Comparison of ENCODE assay signal across 12 cellular contexts in genomic region chr6:52522151-52522626, GRCh38. TPM values are rescaled to one million over a fixed set of nuclear protein-coding genes. Genes with fewer than 3 reads are reported as not detected.
DNase-seq lines count a peak whose midpoint lies in the region; ATAC-seq and TF ChIP-seq lines count a peak whose summit lies in the region.
"Had no signal": no experiment of that assay in that cellular context is flagged by ENCODE, and none has a peak within 500 bp of the region (broad histone marks: within the 10 kb centered on the region; RNA-seq: fewer than 3 reads in every experiment).

No MANE protein-coding gene starts in this region.

- intact Hi-C loops in Right ventricle myocardium inferior (cut with DNase I), result no loop called here

- H3K4me3 Mint-ChIP-seq in WTC11, result no peak overlapping the region
- H3K4me3 Mint-ChIP-seq: activated CD4-positive, alpha-beta memory T cell treated with anti-CD3 and anti-CD28 coated beads for 36 hours; CD14-positive monocyte had no signal

- H3K9me3 Mint-ChIP-seq in WTC11, result no peaks in the 10 kb centered on the region
- H3K9me3 Mint-ChIP-seq: activated CD4-positive, alpha-beta memory T cell treated with anti-CD3 and anti-CD28 coated beads for 36 hours had no signal

- peak overlapping the region; percentile 17; the same call in 1 of the 2 replicates for H3K27ac Mint-ChIP-seq in WTC11
- H3K27ac Mint-ChIP-seq: activated CD4-positive, alpha-beta memory T cell treated with anti-CD3 and anti-CD28 coated beads for 36 hours had no signal

- H3K9me3 ChIP-seq in parathyroid adenoma (ENCODE audit: control insufficient read depth, low read length), result no peaks in the 10 kb centered on the region

- H3K79me2 ChIP-seq in parathyroid adenoma, result no peaks in the 10 kb centered on the region

- ATAC-seq in WTC11 (no peak), Right ventricle myocardium inferior (peak; percentile 79), GM18517 (IDR thresholded peaks at IDR 0.05; ENCODE audit: unreplicated experiment) (no peak)

- no peak for TF ChIP-seq CTCF in WTC11 (IDR thresholded peaks at IDR 0.05)
- TF ChIP-seq CTCF in parathyroid adenoma (IDR thresholded peaks at IDR 0.05), result no peak

- H3K27me3 ChIP-seq in parathyroid adenoma (ENCODE audit: control insufficient read depth, insufficient read depth, low read length), result no peaks in the 10 kb centered on the region

- no peaks in the 10 kb centered on the region for H3K36me3 ChIP-seq in parathyroid adenoma (ENCODE audit: control insufficient read depth, insufficient read depth, low read length)

- H3K4me1 Mint-ChIP-seq in WTC11, result peaks cover 40% of the 10 kb centered on the region

- H3K4me2 ChIP-seq in parathyroid adenoma (ENCODE audit: low read length), result no peak overlapping the region

- DNase-seq in AG20443 (ENCODE audit: low spot score) (peak; percentile 86), WTC11 (ENCODE audit: low spot score) (no peak), Right ventricle myocardium inferior (ENCODE audit: missing footprints) (no peak), NCI-H226 (no peak), activated gamma-delta T cell treated with Interleukin-2 at 50 U/mL for 16 hours (no peak), NCI-H1694 (lab: John Stamatoyannopoulos, UW) (no peak)
- DNase-seq: activated CD4-positive, alpha-beta memory T cell treated with anti-CD3 and anti-CD28 coated beads for 36 hours; NCI-H1105; SHP77 treated with DMSO at 0.1 percent for 48 hours had no signal

- CTCF ChIA-PET in WTC11 (lab: Charles Lee), result interaction anchor here (1.4 kb wide), 1 partner anchor 76 kb away, joined by 4 read pairs; no protein-coding TSS in a partner anchor

- no peaks in the 10 kb centered on the region for H3K27me3 Mint-ChIP-seq in WTC11 (ENCODE audit: low read depth)
- H3K27me3 Mint-ChIP-seq: activated CD4-positive, alpha-beta memory T cell treated with anti-CD3 and anti-CD28 coated beads for 36 hours had no signal

- H3K27ac ChIP-seq in parathyroid adenoma, result peak overlapping the region; percentile 6

- no peak overlapping the region for H3K4me3 ChIP-seq in parathyroid adenoma (ENCODE audit: low read depth, low read length)

- peaks cover 13% of the 10 kb centered on the region for H3K4me1 ChIP-seq in parathyroid adenoma

- POLR2A ChIA-PET in WTC11 (lab: Charles Lee), result no interaction called here

- peaks cover 3% of the 10 kb centered on the region; the same call in 1 of the 2 replicates for H3K36me3 Mint-ChIP-seq in WTC11
- H3K36me3 Mint-ChIP-seq: activated CD4-positive, alpha-beta memory T cell treated with anti-CD3 and anti-CD28 coated beads for 36 hours had no signal

- no peak overlapping the region for H3K9ac ChIP-seq in parathyroid adenoma

- peak overlapping the region; percentile 34 for H2AFZ ChIP-seq in parathyroid adenoma

TF ChIP-seq in WTC11, 78 proteins besides CTCF, POLR2A, EP300 and RAD21:
- TF ChIP-seq ZBTB43 (CRISPR knock-in tag; IDR thresholded peaks at IDR 0.05) (no peak), ZNF416 (CRISPR knock-in tag; IDR thresholded peaks at IDR 0.05) (no peak), TEAD1 (CRISPR knock-in tag; IDR thresholded peaks at IDR 0.05) (no peak), ZNF219 (CRISPR knock-in tag; IDR thresholded peaks at IDR 0.05; ENCODE audit: borderline replicate concordance) (no peak), AFF4 (CRISPR knock-in tag; IDR thresholded peaks at IDR 0.05; ENCODE audit: borderline replicate concordance) (no peak), ETV6 (CRISPR knock-in tag; IDR thresholded peaks at IDR 0.05) (no peak), JUN (CRISPR knock-in tag; IDR thresholded peaks at IDR 0.05) (no peak), SP1 (CRISPR knock-in tag; conservative IDR thresholded peaks at IDR 0.05) (no peak), USF1 (CRISPR knock-in tag; IDR thresholded peaks at IDR 0.05) (no peak), ATF3 (CRISPR knock-in tag; conservative IDR thresholded peaks at IDR 0.05) (no peak), ESRRA (CRISPR knock-in tag; IDR thresholded peaks at IDR 0.05; ENCODE audit: borderline replicate concordance) (no peak), CREB1 (CRISPR knock-in tag; IDR thresholded peaks at IDR 0.05) (no peak), FOXP4 (CRISPR knock-in tag; IDR thresholded peaks at IDR 0.05) (no peak), FOXJ3 (CRISPR knock-in tag; IDR thresholded peaks at IDR 0.05; ENCODE audit: borderline replicate concordance) (no peak)

RNA-seq across cellular contexts. Expression of gene TRAM2, which starts 54.7 kb away (rescaled TPM):
- 13.4 to 14.4 TPM (median 13.5 TPM) in 3 replicates for total RNA-seq in WTC11 (2021)
- 12.6 TPM for total RNA-seq in Right ventricle myocardium inferior
